Comparison of ENCODE assay signal across 10 cellular contexts in genomic region chr22:37420656-37421467, GRCh38. TPM values are rescaled to one million over a fixed set of nuclear protein-coding genes. Genes with fewer than 3 reads are reported as not detected.
DNase-seq lines count a peak whose midpoint lies in the region; ATAC-seq and TF ChIP-seq lines count a peak whose summit lies in the region.
"Had no signal": no experiment of that assay in that cellular context is flagged by ENCODE, and none has a peak within 500 bp of the region (broad histone marks: within the 10 kb centered on the region; RNA-seq: fewer than 3 reads in every experiment).

No MANE protein-coding gene starts in this region.

- no peak for TF ChIP-seq CTCF in left ventricle myocardium inferior (IDR thresholded peaks at IDR 0.05; ENCODE audit: borderline replicate concordance)
- no peak for TF ChIP-seq CTCF in spleen (IDR thresholded peaks at IDR 0.05 in 8 of 11, conservative IDR thresholded peaks at IDR 0.05 in 3 of 11)

- H3K36me3 Mint-ChIP-seq in activated naive CD8-positive, alpha-beta T cell treated with anti-CD3 and anti-CD28 coated beads, Interleukin-2, amount 10 ng/mL, durations not matched to agents 7 days and 5 days: no peaks in the 10 kb centered on the region

- H3K27ac ChIP-seq in left ventricle myocardium inferior (replicated peaks) (no peak overlapping the region), spleen (no peak overlapping the region)

- H3K4me1 Mint-ChIP-seq in activated naive CD8-positive, alpha-beta T cell treated with anti-CD3 and anti-CD28 coated beads, Interleukin-2, amount 10 ng/mL, durations not matched to agents 7 days and 5 days: peaks cover 28% of the 10 kb centered on the region

- no peaks in the 10 kb centered on the region for H3K9me3 Mint-ChIP-seq in activated naive CD8-positive, alpha-beta T cell treated with anti-CD3 and anti-CD28 coated beads, Interleukin-2, amount 10 ng/mL, durations not matched to agents 7 days and 5 days

- 27 to 46% (median 39%) methylated on average over 17 to 21 of the region's 21 CpGs for WGBS in spleen, 5 donors

- H3K4me1 ChIP-seq in left ventricle myocardium inferior (peaks cover 14% of the 10 kb centered on the region), spleen (peaks cover 0 to 32% (median 16%) of the 10 kb centered on the region in 6 donors)

- ATAC-seq in Right ventricle myocardium inferior: no peak
- no peak for ATAC-seq in activated naive CD8-positive, alpha-beta T cell treated with anti-CD3 and anti-CD28 coated beads, Interleukin-2, amount 10 ng/mL, durations not matched to agents 7 days and 5 days (ENCODE audit: low read depth)

- H3K27me3 Mint-ChIP-seq in activated naive CD8-positive, alpha-beta T cell treated with anti-CD3 and anti-CD28 coated beads, Interleukin-2, amount 10 ng/mL, durations not matched to agents 7 days and 5 days: peaks cover 64% of the 10 kb centered on the region

- POLR2A ChIA-PET in activated naive CD8-positive, alpha-beta T cell treated with anti-CD3 and anti-CD28 coated beads, Interleukin-2, amount 10 ng/mL, durations not matched to agents 7 days and 5 days (lab: Charles Lee): interaction anchor here (1.1 kb wide), 1 partner anchor 24 kb away, joined by 4 read pairs; no protein-coding TSS in a partner anchor

- no peaks in the 10 kb centered on the region for H3K9me3 ChIP-seq in left ventricle myocardium inferior (replicated peaks)
- H3K9me3 ChIP-seq in spleen: no peaks in the 10 kb centered on the region

- H3K27me3 ChIP-seq in left ventricle myocardium inferior (ENCODE audit: low read depth) (peaks cover 98% of the 10 kb centered on the region), spleen (replicated peaks in 1 of 7) (peaks cover 0 to 94% (median 41%) of the 10 kb centered on the region in 7 donors)

- H3K27ac Mint-ChIP-seq in activated naive CD8-positive, alpha-beta T cell treated with anti-CD3 and anti-CD28 coated beads, Interleukin-2, amount 10 ng/mL, durations not matched to agents 7 days and 5 days: no peak overlapping the region

- H3K36me3 ChIP-seq in left ventricle myocardium inferior (no peaks in the 10 kb centered on the region), spleen (no peaks in the 10 kb centered on the region)

- no peak for TF ChIP-seq POLR2A in spleen (IDR thresholded peaks at IDR 0.05)

- DNase-seq in left ventricle myocardium inferior (no peak), Right ventricle myocardium inferior (ENCODE audit: missing footprints) (no peak), iris pigment epithelial cell (ENCODE audit: low read depth) (peak; percentile 32), RKO (ENCODE audit: low spot score) (no peak), mucosa of gallbladder (ENCODE audit: low spot score) (no peak), OCI-M1 (lab: John Stamatoyannopoulos, UW) (no peak), spleen (no peak)
- no peak for DNase-seq in activated naive CD8-positive, alpha-beta T cell treated with anti-CD3 and anti-CD28 coated beads, Interleukin-2, amount 10 ng/mL, durations not matched to agents 7 days and 5 days
- DNase-seq: stimulated activated CD4-positive, alpha-beta T cell treated with anti-CD3 and anti-CD28 coated beads, Interleukin-12 subunit alpha, Interleukin-12 subunit beta, amount 100 ng/mL, for 4 hours had no signal

- H3K4me3 ChIP-seq in left ventricle myocardium inferior (peak overlapping the region; percentile 53), spleen (peak overlapping the region in 4 of 8 donors; percentile 23 to 65 (median 29))

- intact Hi-C loops in left ventricle myocardium inferior (cut with micrococcal nuclease): no loop called here
- intact Hi-C loops in Right ventricle myocardium inferior (cut with DNase I): no loop called here
- intact Hi-C loops in spleen (cut with DNase I; ENCODE audit: low total_unique reads): loop anchor here (10.0 kb wide), 2 partner anchors 86 to 156 kb away; no protein-coding TSS in a partner anchor

- peak overlapping the region; percentile 70 for H3K4me3 Mint-ChIP-seq in activated naive CD8-positive, alpha-beta T cell treated with anti-CD3 and anti-CD28 coated beads, Interleukin-2, amount 10 ng/mL, durations not matched to agents 7 days and 5 days

RNA-seq across cellular contexts. Expression of gene ELFN2, which starts 6.4 kb away (rescaled TPM):
- total RNA-seq in left ventricle myocardium inferior (not detected), Right ventricle myocardium inferior (0.22 TPM), mucosa of gallbladder (31.2 TPM), spleen (under 1 TPM in 6 of 7 donors, not detected in 1; 0.05 to 0.19 (median 0.10) TPM)
- total RNA-seq in activated naive CD8-positive, alpha-beta T cell treated with anti-CD3 and anti-CD28 coated beads, Interleukin-2, amount 10 ng/mL, durations not matched to agents 7 days and 5 days: under 1 TPM; 0.26 to 0.47 TPM
- under 1 TPM; 0.02 to 0.10 (median 0.02) TPM for polyA plus RNA-seq in spleen
- total RNA-seq: G401 had no signal

Comparison
In these comparisons a context has a peak if more than half of its experiments do, and no peak if none do; other contexts are left out.
1. RNA of gene ELFN2, which starts 6.4 kb away (total RNA-seq): 31.2 TPM in mucosa of gallbladder (single experiment); 0.26 to 0.47 TPM in activated naive CD8-positive, alpha-beta T cell treated with anti-CD3 and anti-CD28 coated beads, Interleukin-2, amount 10 ng/mL, durations not matched to agents 7 days and 5 days, 0.22 TPM in Right ventricle myocardium inferior (single experiment), 0.05 to 0.19 TPM in spleen and not detected in left ventricle myocardium inferior (single experiment); every median in the first group is over 10 times any median in the second.